Comparison of ENCODE assay signal across 1 cellular context in the genomic region with DNA sequence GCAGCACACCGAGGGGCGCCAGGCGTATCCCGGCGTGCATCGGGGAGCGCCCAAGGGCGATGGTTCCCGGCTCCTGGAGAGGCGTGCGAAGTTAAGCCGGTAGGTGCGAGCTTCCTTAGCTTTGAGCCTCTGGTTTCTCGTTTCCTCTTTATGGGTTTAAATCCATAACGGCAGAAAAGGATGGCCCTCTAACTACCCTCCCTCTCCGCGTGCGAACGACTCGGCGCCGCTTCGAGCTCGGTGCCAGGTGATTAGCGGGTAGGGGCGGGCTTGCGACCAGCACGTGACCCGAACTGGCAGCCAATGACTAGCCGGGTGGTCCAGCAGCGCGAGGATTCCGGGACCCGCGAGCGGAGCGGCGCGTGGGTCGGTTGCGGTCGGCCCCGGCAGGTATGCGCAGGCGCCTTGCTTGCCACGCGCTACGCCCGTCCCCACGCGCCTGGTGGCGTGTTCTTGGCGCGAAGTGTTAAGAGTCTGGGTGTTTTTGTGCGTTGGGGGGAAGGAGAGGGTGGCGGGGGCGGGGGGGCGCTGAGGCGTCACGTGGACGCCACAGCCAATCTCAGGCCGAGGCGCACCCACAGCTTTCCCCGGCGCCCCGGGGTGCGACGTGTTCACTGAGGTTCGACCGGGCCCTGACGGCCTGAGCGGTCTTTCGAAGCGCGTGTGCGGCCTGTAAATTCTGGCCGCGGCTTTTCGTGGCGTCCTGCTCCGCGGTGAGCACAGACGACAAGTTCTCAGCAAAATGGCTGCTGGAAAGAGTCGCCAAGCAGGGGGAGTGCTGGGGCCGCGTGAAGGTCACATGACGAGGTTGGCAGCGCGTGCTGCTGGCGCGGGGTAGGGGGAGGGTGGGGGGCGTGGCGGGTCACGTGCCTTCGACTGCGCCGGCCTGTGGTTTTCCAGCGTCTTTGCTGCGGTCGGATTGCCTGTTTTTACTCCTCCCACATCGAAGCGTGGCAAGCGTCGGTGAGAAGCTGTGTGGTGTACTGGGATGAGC.
TF ChIP-seq lines count a peak whose summit lies in the region.

No MANE protein-coding gene starts in this region.

TF ChIP-seq in HepG2, 621 proteins besides CTCF, POLR2A, EP300 and RAD21 (continued from another document and continues in another):
- TF ChIP-seq, protein P1, sequence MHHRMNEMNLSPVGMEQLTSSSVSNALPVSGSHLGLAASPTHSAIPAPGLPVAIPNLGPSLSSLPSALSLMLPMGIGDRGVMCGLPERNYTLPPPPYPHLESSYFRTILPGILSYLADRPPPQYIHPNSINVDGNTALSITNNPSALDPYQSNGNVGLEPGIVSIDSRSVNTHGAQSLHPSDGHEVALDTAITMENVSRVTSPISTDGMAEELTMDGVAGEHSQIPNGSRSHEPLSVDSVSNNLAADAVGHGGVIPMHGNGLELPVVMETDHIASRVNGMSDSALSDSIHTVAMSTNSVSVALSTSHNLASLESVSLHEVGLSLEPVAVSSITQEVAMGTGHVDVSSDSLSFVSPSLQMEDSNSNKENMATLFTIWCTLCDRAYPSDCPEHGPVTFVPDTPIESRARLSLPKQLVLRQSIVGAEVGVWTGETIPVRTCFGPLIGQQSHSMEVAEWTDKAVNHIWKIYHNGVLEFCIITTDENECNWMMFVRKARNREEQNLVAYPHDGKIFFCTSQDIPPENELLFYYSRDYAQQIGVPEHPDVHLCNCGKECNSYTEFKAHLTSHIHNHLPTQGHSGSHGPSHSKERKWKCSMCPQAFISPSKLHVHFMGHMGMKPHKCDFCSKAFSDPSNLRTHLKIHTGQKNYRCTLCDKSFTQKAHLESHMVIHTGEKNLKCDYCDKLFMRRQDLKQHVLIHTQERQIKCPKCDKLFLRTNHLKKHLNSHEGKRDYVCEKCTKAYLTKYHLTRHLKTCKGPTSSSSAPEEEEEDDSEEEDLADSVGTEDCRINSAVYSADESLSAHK (CRISPR knock-in tag; IDR thresholded peaks at IDR 0.05; ENCODE audit: borderline replicate concordance), result peak; percentile 93; the same call in 1 of the 2 replicates
- TF ChIP-seq ZMYM3 (CRISPR knock-in tag; IDR thresholded peaks at IDR 0.05) (peak; percentile 60), ZBTB44 (CRISPR knock-in tag; IDR thresholded peaks at IDR 0.05) (peak; percentile 91; the same call in 1 of the 2 replicates), ZNF569 (CRISPR knock-in tag; IDR thresholded peaks at IDR 0.05; ENCODE audit: borderline replicate concordance) (no peak; the same call in 1 of the 2 replicates), CBX1 (IDR thresholded peaks at IDR 0.05; ENCODE audit: low read depth) (no peak), HCFC1 (IDR thresholded peaks at IDR 0.05; ENCODE audit: low read depth, low read length) (no peak), EHMT2 (IDR thresholded peaks at IDR 0.05; ENCODE audit: borderline replicate concordance, low read depth, low read length) (no peak), HHEX (CRISPR knock-in tag; IDR thresholded peaks at IDR 0.05) (no peak), RXRB (CRISPR knock-in tag; IDR thresholded peaks at IDR 0.05; ENCODE audit: borderline replicate concordance) (peak; percentile 40), ZBTB39 (CRISPR knock-in tag; IDR thresholded peaks at IDR 0.05) (peak; percentile 74; the same call in 1 of the 2 replicates), ZNF234 (CRISPR knock-in tag; conservative IDR thresholded peaks at IDR 0.05) (peak; percentile 89; the same call in 1 of the 2 replicates), NAIF1 (CRISPR knock-in tag; IDR thresholded peaks at IDR 0.05; ENCODE audit: borderline replicate concordance) (peak; percentile 91), MTERF4 (CRISPR knock-in tag; IDR thresholded peaks at IDR 0.05) (peak; percentile 94), ZNF367 (CRISPR knock-in tag; IDR thresholded peaks at IDR 0.05; ENCODE audit: borderline replicate concordance) (peak; percentile 95), SMAD9 (CRISPR knock-in tag; IDR thresholded peaks at IDR 0.05) (peak; percentile 98; the same call in 1 of the 2 replicates), ZNF891 (CRISPR knock-in tag; IDR thresholded peaks at IDR 0.05) (peak; percentile 97), ZMAT3 (CRISPR knock-in tag; conservative IDR thresholded peaks at IDR 0.05) (peak; percentile 98), ZFP90 (CRISPR knock-in tag; IDR thresholded peaks at IDR 0.05; ENCODE audit: borderline replicate concordance) (peak; percentile 88; the same call in 1 of the 2 replicates), KLF16 (CRISPR knock-in tag; IDR thresholded peaks at IDR 0.05) (peak; percentile 96), ZNF878 (CRISPR knock-in tag; IDR thresholded peaks at IDR 0.05) (peak; percentile 98), POGZ (CRISPR knock-in tag; IDR thresholded peaks at IDR 0.05) (peak; percentile 87), ZNF18 (CRISPR knock-in tag; IDR thresholded peaks at IDR 0.05; ENCODE audit: insufficient replicate concordance) (peak; percentile 98), NCOR1 (IDR thresholded peaks at IDR 0.05; ENCODE audit: borderline replicate concordance, low read length) (no peak), GRHL1 (CRISPR knock-in tag; conservative IDR thresholded peaks at IDR 0.05) (peak; percentile 88), ARNT (IDR thresholded peaks at IDR 0.05) (no peak), ATF2 (CRISPR knock-in tag; IDR thresholded peaks at IDR 0.05) (peak; percentile 89), DNMT3B (CRISPR knock-in tag; conservative IDR thresholded peaks at IDR 0.05) (peak; percentile 87), LCORL (IDR thresholded peaks at IDR 0.05) (no peak), LCORL (CRISPR knock-in tag; IDR thresholded peaks at IDR 0.05) (peak; percentile 35), HOXD1 (CRISPR knock-in tag; IDR thresholded peaks at IDR 0.05) (peak; percentile 94), ZBTB20 (CRISPR knock-in tag; IDR thresholded peaks at IDR 0.05; ENCODE audit: borderline replicate concordance, low read depth) (peak; percentile 81; the same call in 1 of the 2 replicates), STAT5B (CRISPR knock-in tag; IDR thresholded peaks at IDR 0.05) (peak; percentile 90), ZNF292 (CRISPR knock-in tag; IDR thresholded peaks at IDR 0.05; ENCODE audit: borderline replicate concordance, low read depth) (0 out of 2 replicates have a peak, but pooled peaks have one; percentile 34)
- TF ChIP-seq, protein P2, sequence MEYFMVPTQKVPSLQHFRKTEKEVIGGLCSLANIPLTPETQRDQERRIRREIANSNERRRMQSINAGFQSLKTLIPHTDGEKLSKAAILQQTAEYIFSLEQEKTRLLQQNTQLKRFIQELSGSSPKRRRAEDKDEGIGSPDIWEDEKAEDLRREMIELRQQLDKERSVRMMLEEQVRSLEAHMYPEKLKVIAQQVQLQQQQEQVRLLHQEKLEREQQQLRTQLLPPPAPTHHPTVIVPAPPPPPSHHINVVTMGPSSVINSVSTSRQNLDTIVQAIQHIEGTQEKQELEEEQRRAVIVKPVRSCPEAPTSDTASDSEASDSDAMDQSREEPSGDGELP (IDR thresholded peaks at IDR 0.05; ENCODE audit: borderline replicate concordance, low read depth), result peak; percentile 82; the same call in 1 of the 2 replicates
- TF ChIP-seq, protein P3, sequence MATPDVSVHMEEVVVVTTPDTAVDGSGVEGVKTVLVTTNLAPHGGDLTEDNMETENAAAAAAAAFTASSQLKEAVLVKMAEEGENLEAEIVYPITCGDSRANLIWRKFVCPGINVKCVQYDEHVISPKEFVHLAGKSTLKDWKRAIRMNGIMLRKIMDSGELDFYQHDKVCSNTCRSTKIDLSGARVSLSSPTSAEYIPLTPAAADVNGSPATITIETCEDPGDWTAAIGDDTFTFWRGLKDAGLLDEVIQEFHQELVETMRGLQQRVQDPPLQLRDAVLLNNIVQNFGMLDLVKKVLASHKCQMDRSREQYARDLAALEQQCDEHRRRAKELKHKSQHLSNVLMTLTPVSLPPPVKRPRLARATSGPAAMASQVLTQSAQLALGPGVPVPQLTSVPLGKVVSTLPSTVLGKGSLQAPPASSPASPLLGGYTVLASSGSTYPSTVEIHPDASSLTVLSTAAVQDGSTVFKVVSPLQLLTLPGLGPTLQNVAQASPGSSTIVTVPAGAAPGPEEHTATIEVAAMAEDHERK (CRISPR knock-in tag; IDR thresholded peaks at IDR 0.05; ENCODE audit: low read depth), result no peak
- TF ChIP-seq, protein P4, sequence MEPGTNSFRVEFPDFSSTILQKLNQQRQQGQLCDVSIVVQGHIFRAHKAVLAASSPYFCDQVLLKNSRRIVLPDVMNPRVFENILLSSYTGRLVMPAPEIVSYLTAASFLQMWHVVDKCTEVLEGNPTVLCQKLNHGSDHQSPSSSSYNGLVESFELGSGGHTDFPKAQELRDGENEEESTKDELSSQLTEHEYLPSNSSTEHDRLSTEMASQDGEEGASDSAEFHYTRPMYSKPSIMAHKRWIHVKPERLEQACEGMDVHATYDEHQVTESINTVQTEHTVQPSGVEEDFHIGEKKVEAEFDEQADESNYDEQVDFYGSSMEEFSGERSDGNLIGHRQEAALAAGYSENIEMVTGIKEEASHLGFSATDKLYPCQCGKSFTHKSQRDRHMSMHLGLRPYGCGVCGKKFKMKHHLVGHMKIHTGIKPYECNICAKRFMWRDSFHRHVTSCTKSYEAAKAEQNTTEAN (CRISPR knock-in tag; conservative IDR thresholded peaks at IDR 0.05), result peak; percentile 94
- TF ChIP-seq, protein P5, sequence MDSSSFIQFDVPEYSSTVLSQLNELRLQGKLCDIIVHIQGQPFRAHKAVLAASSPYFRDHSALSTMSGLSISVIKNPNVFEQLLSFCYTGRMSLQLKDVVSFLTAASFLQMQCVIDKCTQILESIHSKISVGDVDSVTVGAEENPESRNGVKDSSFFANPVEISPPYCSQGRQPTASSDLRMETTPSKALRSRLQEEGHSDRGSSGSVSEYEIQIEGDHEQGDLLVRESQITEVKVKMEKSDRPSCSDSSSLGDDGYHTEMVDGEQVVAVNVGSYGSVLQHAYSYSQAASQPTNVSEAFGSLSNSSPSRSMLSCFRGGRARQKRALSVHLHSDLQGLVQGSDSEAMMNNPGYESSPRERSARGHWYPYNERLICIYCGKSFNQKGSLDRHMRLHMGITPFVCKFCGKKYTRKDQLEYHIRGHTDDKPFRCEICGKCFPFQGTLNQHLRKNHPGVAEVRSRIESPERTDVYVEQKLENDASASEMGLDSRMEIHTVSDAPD (CRISPR knock-in tag; IDR thresholded peaks at IDR 0.05), result peak; percentile 73
